Comparison of ENCODE assay signal across 8 cellular contexts in the genomic region with DNA sequence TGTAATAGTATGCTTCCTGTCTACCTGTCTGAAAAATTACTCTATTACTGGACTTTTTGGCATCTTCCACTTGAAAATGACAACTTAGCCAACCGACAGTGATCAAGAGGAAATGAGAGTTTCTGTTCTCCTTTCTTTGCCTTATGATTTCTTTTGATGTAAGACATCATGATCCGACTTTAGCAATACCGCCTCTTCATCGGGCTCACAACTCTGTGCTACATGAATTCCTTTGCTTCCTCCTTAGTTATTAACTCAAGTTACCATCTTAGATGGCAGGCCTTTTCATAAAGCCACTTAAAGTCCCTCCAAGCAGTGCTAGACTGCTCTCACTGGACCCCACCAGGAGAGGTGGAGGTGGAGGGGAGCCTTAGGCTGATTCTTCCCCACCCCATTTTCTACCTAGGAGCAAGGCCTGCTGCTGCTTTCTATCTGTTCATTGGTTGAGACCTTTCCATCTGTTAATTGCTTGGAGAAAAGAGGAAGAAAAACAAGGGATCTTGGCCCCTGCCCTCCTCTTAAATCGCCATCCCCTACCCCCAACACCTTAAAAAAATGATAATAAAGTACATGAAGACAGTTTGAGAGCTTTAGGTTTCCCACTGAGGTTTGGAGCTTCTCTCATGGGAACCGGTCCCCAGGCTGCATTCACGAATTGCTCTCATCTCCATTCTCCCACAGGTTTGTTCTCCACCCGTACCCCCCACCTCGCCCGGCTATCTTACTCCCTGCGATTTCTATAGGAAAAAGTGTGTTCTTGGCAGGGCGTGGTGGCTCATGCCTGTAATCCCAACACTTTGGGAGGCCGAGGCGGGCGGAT. TPM values are rescaled to one million over a fixed set of nuclear protein-coding genes. Genes with fewer than 3 reads are reported as not detected.
DNase-seq lines count a peak whose midpoint lies in the region; ATAC-seq and TF ChIP-seq lines count a peak whose summit lies in the region.

No MANE protein-coding gene starts in this region.

- H3K4me1 Mint-ChIP-seq in CD4-positive, alpha-beta T cell (ENCODE audit: low read depth): peaks cover 78% of the 10 kb centered on the region

- POLR2A ChIA-PET in CD4-positive, alpha-beta T cell (lab: Charles Lee): interaction anchor here (0.7 to 5.0 kb wide), 7 partner anchors 21 to 92 kb away, joined by 3 to 44 read pairs (median 18); partner anchors contain the start of genes MCM3 and PAQR8

- peak overlapping the region; percentile 64 for H3K27ac ChIP-seq in CD4-positive, alpha-beta T cell (ENCODE audit: low read depth, low read length)
- H3K27ac ChIP-seq in mammary epithelial cell (ENCODE audit: insufficient read depth, low read depth, low read length): no peak overlapping the region
- H3K27ac ChIP-seq in vagina: no peak overlapping the region

- no peaks in the 10 kb centered on the region for H3K9me3 Mint-ChIP-seq in CD4-positive, alpha-beta T cell

- H3K4me3 ChIP-seq in mammary epithelial cell (replicated peaks in 1 of 3; ENCODE audit: insufficient read depth in 1 of 3, low read depth in 2 of 3, low read length in 3 of 3) (no peak overlapping the region), vagina (no peak overlapping the region)

- 61% methylated on average over 15 of the region's 15 CpGs for WGBS in mammary epithelial cell (ENCODE audit: low coverage, missing lambda C conversion rate)

- H3K4me2 ChIP-seq in mammary epithelial cell (ENCODE audit: insufficient read depth, low read depth, low read length): no peak overlapping the region

- no peaks in the 10 kb centered on the region for H3K4me1 ChIP-seq in mammary epithelial cell (ENCODE audit: insufficient read depth, low read length)
- H3K4me1 ChIP-seq in vagina: peaks cover 18% of the 10 kb centered on the region

- no peak for TF ChIP-seq CTCF in CD4-positive, alpha-beta T cell (IDR thresholded peaks at IDR 0.05)
- TF ChIP-seq CTCF in mammary epithelial cell (conservative IDR thresholded peaks at IDR 0.05 in 1 of 2, IDR thresholded peaks at IDR 0.05 in 1 of 2; ENCODE audit: extremely low read depth in 1 of 2, insufficient read depth in 1 of 2, low read depth in 1 of 2, low read length in 2 of 2) (no peak), vagina (IDR thresholded peaks at IDR 0.05) (no peak)

- ATAC-seq in CD4-positive, alpha-beta T cell (ENCODE audit: poor library complexity): peak; percentile 28
- ATAC-seq in GM19438 (IDR thresholded peaks at IDR 0.05; ENCODE audit: low read depth, unreplicated experiment) (peak; percentile 56), HG03432 (IDR thresholded peaks at IDR 0.05; ENCODE audit: unreplicated experiment) (peak; percentile 81)

- no TSS peak for BruUV-seq in mammary epithelial cell (replicated peaks; lab: Mats Ljungman, UMichigan)

- DNase-seq in CD4-positive, alpha-beta T cell: no peak
- DNase-seq in mammary epithelial cell (no peak), superior temporal gyrus (ENCODE audit: extremely low spot score) (peak; percentile 53), NCI-H1092 treated with DMSO at 0.1 percent for 48 hours (lab: John Stamatoyannopoulos, UW) (no peak), vagina (ENCODE audit: extremely low spot score in 2 of 2) (no peak), A172 (ENCODE audit: low spot score) (no peak)

- H3K27me3 Mint-ChIP-seq in CD4-positive, alpha-beta T cell: no peaks in the 10 kb centered on the region

- no peaks in the 10 kb centered on the region for H3K9me3 ChIP-seq in CD4-positive, alpha-beta T cell (ENCODE audit: control insufficient read depth, low read length)
- H3K9me3 ChIP-seq in mammary epithelial cell (replicated peaks; ENCODE audit: insufficient read depth, low read length) (no peaks in the 10 kb centered on the region), vagina (no peaks in the 10 kb centered on the region)

- no peaks in the 10 kb centered on the region for H4K20me1 ChIP-seq in mammary epithelial cell (ENCODE audit: insufficient read depth, low read length)

- no peak for TF ChIP-seq POLR2A in vagina (IDR thresholded peaks at IDR 0.05)

- CTCF ChIA-PET in CD4-positive, alpha-beta T cell (lab: Charles Lee): interaction anchor here (1.3 to 2.2 kb wide), 3 partner anchors 20 to 94 kb away, joined by 5 to 7 read pairs (median 6); partner anchors contain the start of gene MCM3
- CTCF ChIA-PET in mammary epithelial cell (lab: Charles Lee; ENCODE audit: low non-redundant PET): no interaction called here

- H3K36me3 Mint-ChIP-seq in CD4-positive, alpha-beta T cell (ENCODE audit: low read depth): no peaks in the 10 kb centered on the region

- H3K36me3 ChIP-seq in mammary epithelial cell (ENCODE audit: insufficient read depth, low read length) (no peaks in the 10 kb centered on the region), vagina (no peaks in the 10 kb centered on the region)

- H3K27ac Mint-ChIP-seq in CD4-positive, alpha-beta T cell: peak overlapping the region; percentile 92

- dilution Hi-C loops in mammary epithelial cell (cut with HindIII; ENCODE audit: low sequenced_read_pairs): no loop called here

- H2AFZ ChIP-seq in mammary epithelial cell (ENCODE audit: low read depth, low read length): peak overlapping the region; percentile 60

- peak overlapping the region; percentile 80 for H3K4me3 Mint-ChIP-seq in CD4-positive, alpha-beta T cell

- no peaks in the 10 kb centered on the region for H3K79me2 ChIP-seq in mammary epithelial cell (ENCODE audit: insufficient read depth, low read length)

- in situ Hi-C loops in mammary epithelial cell (cut with MboI; ENCODE audit: low sequenced_read_pairs in 2 of 2): no loop called here

- intact Hi-C loops in CD4-positive, alpha-beta T cell (cut with DNase I, micrococcal nuclease): loop anchor here in 1 of 2 experiments (2.0 to 5.0 kb wide), 3 partner anchors 21 to 86 kb away; partner anchors contain the start of genes MCM3 and PAQR8
- intact Hi-C loops in mammary epithelial cell (cut with micrococcal nuclease) (no loop called here), vagina (cut with DNase I) (no loop called here)

- no peaks in the 10 kb centered on the region for H3K27me3 ChIP-seq in CD4-positive, alpha-beta T cell (ENCODE audit: control insufficient read depth, insufficient read depth, low read length)
- no peaks in the 10 kb centered on the region for H3K27me3 ChIP-seq in mammary epithelial cell (ENCODE audit: insufficient read depth, low read length)
- H3K27me3 ChIP-seq in vagina: no peaks in the 10 kb centered on the region

- no peak overlapping the region for H3K9ac ChIP-seq in mammary epithelial cell (ENCODE audit: insufficient read depth, low read length)

RNA-seq across cellular contexts. Expression of gene MCM3, which starts 21.6 kb away (rescaled TPM):
- total RNA-seq in CD4-positive, alpha-beta T cell: 10 to 100 TPM in 1 of 2 experiments, 1 to 10 TPM in 1; 9.3 to 10.1 TPM
- 10 to 100 TPM; 23.5 to 69.5 TPM for total RNA-seq in mammary epithelial cell
- 127 TPM for polyA plus RNA-seq in mammary epithelial cell
- 152 TPM for polyA minus RNA-seq in mammary epithelial cell
- 36.3 TPM for total RNA-seq in vagina
- total RNA-seq in A172 (2014; rRNA removed; shearing (Covaris generic)): 163 and 198 TPM in 2 replicates

RNA-seq across cellular contexts. Expression of gene PAQR8, which starts 55.8 kb away (rescaled TPM):
- total RNA-seq in CD4-positive, alpha-beta T cell: 1 to 10 TPM; 1.8 to 1.9 TPM
- 1 to 10 TPM in 1 of 2 donors, under 1 TPM in 1; 0.17 to 3.4 TPM for total RNA-seq in mammary epithelial cell
- polyA plus RNA-seq in mammary epithelial cell: 1.4 TPM
- 2.2 TPM for polyA minus RNA-seq in mammary epithelial cell
- total RNA-seq in vagina: 8.8 TPM
- total RNA-seq in A172 (2014; rRNA removed; shearing (Covaris generic)): 2.7 and 3.6 TPM in 2 replicates

Comparison
In these comparisons a context has a peak if more than half of its experiments do, and no peak if none do; other contexts are left out.
1. ATAC-seq: peak in every context shown above with its lines; median percentile 81 in HG03432; 56 in GM19438; 28 in CD4-positive, alpha-beta T cell.